ENCODE assay signal across 15 cellular contexts in the genomic region with DNA sequence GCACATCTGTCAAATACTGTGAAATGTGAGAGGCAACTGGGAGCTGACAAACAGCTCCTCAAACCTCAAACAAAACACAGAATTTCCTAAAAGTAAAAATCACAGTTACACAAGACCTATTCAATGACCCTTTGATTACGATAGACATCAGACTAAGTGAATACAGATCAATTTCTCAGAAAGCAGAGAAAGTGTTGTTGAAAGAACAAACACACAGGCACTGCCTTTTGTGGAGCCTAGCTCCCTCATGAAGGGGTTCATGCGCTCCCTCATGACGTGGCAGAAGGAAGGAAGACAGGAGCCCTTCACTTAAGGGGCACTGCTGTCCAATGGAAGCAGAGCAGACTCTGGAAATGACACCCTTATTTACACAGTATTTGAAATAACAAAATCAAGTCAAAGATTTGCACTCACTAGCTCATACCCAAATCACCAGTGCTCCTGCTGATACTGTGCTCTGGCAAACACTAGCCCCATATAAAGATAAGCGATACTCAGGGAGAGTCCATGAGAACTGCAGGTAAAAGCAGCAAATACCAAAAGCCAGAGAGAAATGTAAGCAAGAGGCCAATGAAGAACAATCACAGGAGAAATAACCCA.
DNase-seq lines count a peak whose midpoint lies in the region; ATAC-seq, FAIRE-seq and TF ChIP-seq lines count a peak whose summit lies in the region.
"Had no signal": no experiment of that assay in that cellular context is flagged by ENCODE, and none has a peak within 500 bp of the region (broad histone marks: within the 10 kb centered on the region; RNA-seq: fewer than 3 reads in every experiment).

No MANE protein-coding gene starts in this region.

- no peaks in the 10 kb centered on the region for H3K36me3 ChIP-seq in mesodermal cell (ENCODE audit: control insufficient read depth, insufficient read depth, low read length)

- no peak overlapping the region for H3K4me3 ChIP-seq in mesodermal cell (ENCODE audit: extremely low read depth, insufficient read depth, low read length, poor library complexity, severe bottlenecking)

- no peaks in the 10 kb centered on the region for H3K4me1 ChIP-seq in mesodermal cell (ENCODE audit: control insufficient read depth, insufficient read depth, low read length, poor library complexity, severe bottlenecking)
- no peaks in the 10 kb centered on the region for H3K4me1 ChIP-seq in foreskin keratinocyte

- no peaks in the 10 kb centered on the region for H3K27me3 ChIP-seq in foreskin keratinocyte

- no peak for TF ChIP-seq CTCF in foreskin keratinocyte (conservative IDR thresholded peaks at IDR 0.05)

- peaks cover 47% of the 10 kb centered on the region for H3K4me1 Mint-ChIP-seq in T-helper 17 cell

- peaks cover 5% of the 10 kb centered on the region for H3K36me3 Mint-ChIP-seq in T-helper 17 cell (ENCODE audit: low read depth)

- FAIRE-seq in GM18507 (lab: Jason Lieb, UNC): peak; percentile 54

- H3K27ac Mint-ChIP-seq in T-helper 17 cell: peak overlapping the region; percentile 87

- ATAC-seq in T-helper 17 cell: no peak
- ATAC-seq in foreskin keratinocyte: no peak

- H3K9me3 ChIP-seq in T-helper 17 cell (ENCODE audit: control insufficient read depth, low read length, poor library complexity, severe bottlenecking) (no peaks in the 10 kb centered on the region), mesodermal cell (ENCODE audit: control insufficient read depth, low read length) (no peaks in the 10 kb centered on the region)

- no peak overlapping the region for H3K4me3 Mint-ChIP-seq in T-helper 17 cell

- 71 to 92% methylated on average over 2 to 4 of the region's 4 CpGs for WGBS in mesodermal cell (ENCODE audit: insufficient coverage in 2 of 2), 2 experiments

- no peaks in the 10 kb centered on the region for H3K27me3 Mint-ChIP-seq in T-helper 17 cell

- peak; percentile 32 for DNase-seq in DMS153 (lab: John Stamatoyannopoulos, UW)
- no peak for DNase-seq in DMS153 treated with DMSO at 0.1 percent for 48 hours (lab: John Stamatoyannopoulos, UW; ENCODE audit: unreplicated experiment)
- DNase-seq in GM18507 (ENCODE audit: extremely low spot score, insufficient read length, low read depth): no peak
- DNase-seq in T-helper 17 cell: no peak
- DNase-seq in NCI-H128 (lab: John Stamatoyannopoulos, UW; ENCODE audit: unreplicated experiment): no peak
- no peak for DNase-seq in foreskin keratinocyte
- DNase-seq in NOMO-1 treated with dmso at 0.1 percent for 144 hours (lab: John Stamatoyannopoulos, UW; ENCODE audit: unreplicated experiment): no peak
- DNase-seq: activated CD4-positive, CD25-positive, alpha-beta regulatory T cell; amygdala; NCI-H1694 treated with DMSO at 0.1 percent for 48 hours; stimulated activated CD4-positive, alpha-beta T cell treated with anti-CD3 and anti-CD28 coated beads, Interleukin-12 subunit alpha, Interleukin-12 subunit beta, amount 100 ng/mL, for 4 hours had no signal

- peak overlapping the region; percentile 25 for H3K27ac ChIP-seq in mesodermal cell (ENCODE audit: low read depth, low read length, severe bottlenecking)
- H3K27ac ChIP-seq in foreskin keratinocyte: no peak overlapping the region
- H3K27ac ChIP-seq: 22Rv1, C4-2B, KMS-11 had no signal
